Comparison of ENCODE assay signal across 15 cellular contexts in genomic region chr18:45156941-45157340, GRCh38.
DNase-seq lines count a peak whose midpoint lies in the region; ATAC-seq and TF ChIP-seq lines count a peak whose summit lies in the region.
"Had no signal": no experiment of that assay in that cellular context is flagged by ENCODE, and none has a peak within 500 bp of the region (broad histone marks: within the 10 kb centered on the region; RNA-seq: fewer than 3 reads in every experiment).

No MANE protein-coding gene starts in this region.

- H3K4me1 ChIP-seq in prostate gland (replicated peaks) = no peaks in the 10 kb centered on the region
- H3K4me1 ChIP-seq: BE2C had no signal

- no peaks in the 10 kb centered on the region for H3K36me3 ChIP-seq in prostate gland
- H3K36me3 ChIP-seq: BE2C had no signal

- no peak overlapping the region for H3K27ac Mint-ChIP-seq in HFFc6
- H3K27ac Mint-ChIP-seq in stimulated activated naive CD8-positive, alpha-beta T cell treated with anti-CD3 and anti-CD28 coated beads, Interleukin-15, amount 100 ng/mL, for 72 hours = no peak overlapping the region
- H3K27ac Mint-ChIP-seq: CD4-positive, alpha-beta memory T cell; IgD-negative memory B cell had no signal

- H3K4me3 Mint-ChIP-seq in HFFc6 = no peak overlapping the region
- no peak overlapping the region for H3K4me3 Mint-ChIP-seq in stimulated activated naive CD8-positive, alpha-beta T cell treated with anti-CD3 and anti-CD28 coated beads, Interleukin-15, amount 100 ng/mL, for 72 hours
- H3K4me3 Mint-ChIP-seq: CD4-positive, alpha-beta memory T cell; IgD-negative memory B cell had no signal

- peaks cover 10% of the 10 kb centered on the region for H3K27me3 Mint-ChIP-seq in HFFc6 (ENCODE audit: insufficient read depth)
- peaks cover 12% of the 10 kb centered on the region for H3K27me3 Mint-ChIP-seq in stimulated activated naive CD8-positive, alpha-beta T cell treated with anti-CD3 and anti-CD28 coated beads, Interleukin-15, amount 100 ng/mL, for 72 hours

- H3K27ac ChIP-seq in prostate gland = no peak overlapping the region

- intact Hi-C loops in prostate gland (cut with DNase I) = no loop called here

- TF ChIP-seq CTCF in HFFc6 (IDR thresholded peaks at IDR 0.05) (no peak), cardiac fibroblast (IDR thresholded peaks at IDR 0.05; ENCODE audit: low read depth, low read length) (no peak), prostate gland (IDR thresholded peaks at IDR 0.05) (no peak)

- no peak for ATAC-seq in stimulated activated naive CD8-positive, alpha-beta T cell treated with anti-CD3 and anti-CD28 coated beads, Interleukin-15, amount 100 ng/mL, for 72 hours

- H3K4me3 ChIP-seq in cardiac fibroblast (replicated peaks in 1 of 2; ENCODE audit: low read depth in 2 of 2, low read length in 2 of 2) = no peak overlapping the region
- no peak overlapping the region for H3K4me3 ChIP-seq in prostate gland

- no peaks in the 10 kb centered on the region for H3K9me3 ChIP-seq in prostate gland
- H3K9me3 ChIP-seq: BE2C had no signal

- DNase-seq in HFFc6 (peak; percentile 9), NCI-H446 (lab: John Stamatoyannopoulos, UW) (peak; percentile 62 to 69), cardiac fibroblast (ENCODE audit: low read depth in 2 of 2) (peak; percentile 77), iris pigment epithelial cell (ENCODE audit: low read depth) (peak; percentile 29), activated gamma-delta T cell treated with Interleukin-2 at 50 U/mL for 16 hours (no peak), prostate gland (ENCODE audit: low spot score) (no peak), NCI-H1436 (lab: John Stamatoyannopoulos, UW) (no peak)
- no peak for DNase-seq in stimulated activated naive CD8-positive, alpha-beta T cell treated with anti-CD3 and anti-CD28 coated beads, Interleukin-15, amount 100 ng/mL, for 72 hours
- DNase-seq: BE2C; CD4-positive, alpha-beta memory T cell; H7; MV-4-11; NCI-H1417 treated with DMSO at 0.1 percent for 48 hours; SIG-M5 had no signal

- no peak for TF ChIP-seq POLR2A in prostate gland (IDR thresholded peaks at IDR 0.05)

- WGBS in prostate gland = 89% methylated on average over 3 of the region's 3 CpGs

- no peaks in the 10 kb centered on the region for H3K9me3 Mint-ChIP-seq in HFFc6
- H3K9me3 Mint-ChIP-seq in stimulated activated naive CD8-positive, alpha-beta T cell treated with anti-CD3 and anti-CD28 coated beads, Interleukin-15, amount 100 ng/mL, for 72 hours = no peaks in the 10 kb centered on the region
- H3K9me3 Mint-ChIP-seq: CD4-positive, alpha-beta memory T cell; IgD-negative memory B cell had no signal

- no peaks in the 10 kb centered on the region for H3K27me3 ChIP-seq in prostate gland (replicated peaks; ENCODE audit: insufficient read depth)
- H3K27me3 ChIP-seq: BE2C had no signal

- no peaks in the 10 kb centered on the region for H3K36me3 Mint-ChIP-seq in HFFc6 (ENCODE audit: low read depth)
- H3K36me3 Mint-ChIP-seq: CD4-positive, alpha-beta memory T cell had no signal

- H3K4me1 Mint-ChIP-seq in HFFc6 (ENCODE audit: low read depth) = no peaks in the 10 kb centered on the region
- H3K4me1 Mint-ChIP-seq in stimulated activated naive CD8-positive, alpha-beta T cell treated with anti-CD3 and anti-CD28 coated beads, Interleukin-15, amount 100 ng/mL, for 72 hours = no peaks in the 10 kb centered on the region
- H3K4me1 Mint-ChIP-seq: CD4-positive, alpha-beta memory T cell had no signal

Comparison
In these comparisons a context has a peak if more than half of its experiments do, and no peak if none do; other contexts are left out.
1. DNase-seq: peak in HFFc6 (single experiment), NCI-H446 (2 of 2), cardiac fibroblast (2 of 2) and iris pigment epithelial cell (single experiment); none in activated gamma-delta T cell treated with Interleukin-2 at 50 U/mL for 16 hours (single experiment), stimulated activated naive CD8-positive, alpha-beta T cell treated with anti-CD3 and anti-CD28 coated beads, Interleukin-15, amount 100 ng/mL, for 72 hours (0 of 2), prostate gland (single experiment) and NCI-H1436 (single experiment).